7 cellular contexts compared by ENCODE assay signal in genomic region chr1:5559078-5559477, GRCh38.
"Had no signal": no experiment of that assay in that cellular context is flagged by ENCODE, and none has a peak within 500 bp of the region (broad histone marks: within the 10 kb centered on the region; RNA-seq: fewer than 3 reads in every experiment).

No MANE protein-coding gene starts in this region.

- FAIRE-seq: H54 had no signal

- H3K27ac ChIP-seq: GM23248, HL-60 had no signal

- H3K9ac ChIP-seq: GM23248 had no signal

- H3K4me3 ChIP-seq: GM23248 had no signal

- H2AFZ ChIP-seq: GM23248 had no signal

- DNase-seq: GM23248, GOT3, H9, HCEC 1CT, KG1 had no signal
